ENCODE assay signal across 1 cellular context in the genomic region with DNA sequence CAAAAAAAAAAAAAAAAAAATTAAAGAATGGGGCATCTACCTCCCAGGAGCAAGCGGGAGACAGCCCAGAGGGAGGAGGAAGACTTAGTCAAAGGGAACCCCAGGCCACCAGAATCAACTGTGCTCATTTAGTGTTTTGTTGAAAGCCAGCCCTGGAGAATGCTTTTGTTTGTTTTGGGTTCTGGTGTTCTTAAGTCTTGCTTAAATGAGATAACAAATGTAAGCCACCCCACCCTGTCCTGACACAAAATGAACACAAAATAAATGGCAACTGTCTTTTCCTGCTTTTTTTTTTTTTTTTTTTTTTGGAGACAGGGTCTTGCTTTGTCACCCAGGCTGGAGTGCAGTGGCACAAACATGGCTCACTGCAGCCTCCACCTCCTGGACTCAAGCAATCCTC.
TF ChIP-seq lines count a peak whose summit lies in the region.

No MANE protein-coding gene starts in this region.

TF ChIP-seq in K562, 482 proteins besides CTCF, POLR2A, EP300 and RAD21:
- 0 out of 2 replicates have a peak, but pooled peaks have one; percentile 15 for TF ChIP-seq ADNP (tag; IDR thresholded peaks at IDR 0.05)
- TF ChIP-seq ZNF133 (CRISPR knock-in tag; IDR thresholded peaks at IDR 0.05): no peak
- TF ChIP-seq ZNF696 (CRISPR knock-in tag; conservative IDR thresholded peaks at IDR 0.05): no peak
- TF ChIP-seq RBM15 (IDR thresholded peaks at IDR 0.05; ENCODE audit: insufficient read depth, low read length): no peak
- peak; percentile 33; the same call in 1 of the 2 replicates for TF ChIP-seq TAL1 (IDR thresholded peaks at IDR 0.05)
- TF ChIP-seq NCOR1 (IDR thresholded peaks at IDR 0.05): peak; percentile 47; the same call in 1 of the 2 replicates
- TF ChIP-seq, protein P1, sequence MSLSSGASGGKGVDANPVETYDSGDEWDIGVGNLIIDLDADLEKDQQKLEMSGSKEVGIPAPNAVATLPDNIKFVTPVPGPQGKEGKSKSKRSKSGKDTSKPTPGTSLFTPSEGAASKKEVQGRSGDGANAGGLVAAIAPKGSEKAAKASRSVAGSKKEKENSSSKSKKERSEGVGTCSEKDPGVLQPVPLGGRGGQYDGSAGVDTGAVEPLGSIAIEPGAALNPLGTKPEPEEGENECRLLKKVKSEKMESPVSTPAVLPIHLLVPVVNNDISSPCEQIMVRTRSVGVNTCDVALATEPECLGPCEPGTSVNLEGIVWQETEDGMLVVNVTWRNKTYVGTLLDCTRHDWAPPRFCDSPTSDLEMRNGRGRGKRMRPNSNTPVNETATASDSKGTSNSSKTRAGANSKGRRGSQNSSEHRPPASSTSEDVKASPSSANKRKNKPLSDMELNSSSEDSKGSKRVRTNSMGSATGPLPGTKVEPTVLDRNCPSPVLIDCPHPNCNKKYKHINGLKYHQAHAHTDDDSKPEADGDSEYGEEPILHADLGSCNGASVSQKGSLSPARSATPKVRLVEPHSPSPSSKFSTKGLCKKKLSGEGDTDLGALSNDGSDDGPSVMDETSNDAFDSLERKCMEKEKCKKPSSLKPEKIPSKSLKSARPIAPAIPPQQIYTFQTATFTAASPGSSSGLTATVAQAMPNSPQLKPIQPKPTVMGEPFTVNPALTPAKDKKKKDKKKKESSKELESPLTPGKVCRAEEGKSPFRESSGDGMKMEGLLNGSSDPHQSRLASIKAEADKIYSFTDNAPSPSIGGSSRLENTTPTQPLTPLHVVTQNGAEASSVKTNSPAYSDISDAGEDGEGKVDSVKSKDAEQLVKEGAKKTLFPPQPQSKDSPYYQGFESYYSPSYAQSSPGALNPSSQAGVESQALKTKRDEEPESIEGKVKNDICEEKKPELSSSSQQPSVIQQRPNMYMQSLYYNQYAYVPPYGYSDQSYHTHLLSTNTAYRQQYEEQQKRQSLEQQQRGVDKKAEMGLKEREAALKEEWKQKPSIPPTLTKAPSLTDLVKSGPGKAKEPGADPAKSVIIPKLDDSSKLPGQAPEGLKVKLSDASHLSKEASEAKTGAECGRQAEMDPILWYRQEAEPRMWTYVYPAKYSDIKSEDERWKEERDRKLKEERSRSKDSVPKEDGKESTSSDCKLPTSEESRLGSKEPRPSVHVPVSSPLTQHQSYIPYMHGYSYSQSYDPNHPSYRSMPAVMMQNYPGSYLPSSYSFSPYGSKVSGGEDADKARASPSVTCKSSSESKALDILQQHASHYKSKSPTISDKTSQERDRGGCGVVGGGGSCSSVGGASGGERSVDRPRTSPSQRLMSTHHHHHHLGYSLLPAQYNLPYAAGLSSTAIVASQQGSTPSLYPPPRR (CRISPR knock-in tag; IDR thresholded peaks at IDR 0.05; ENCODE audit: borderline replicate concordance): no peak
- TF ChIP-seq ARID1B (IDR thresholded peaks at IDR 0.05): peak; percentile 32
- peak; percentile 45; the same call in 1 of the 2 replicates for TF ChIP-seq SOX6 (IDR thresholded peaks at IDR 0.05)
- peak; percentile 63 for TF ChIP-seq CCNT2 (IDR thresholded peaks at IDR 0.05; ENCODE audit: borderline replicate concordance, extremely low read depth, insufficient read length, low read depth, low read length)
- no peak for TF ChIP-seq ESRRA (IDR thresholded peaks at IDR 0.05; ENCODE audit: borderline replicate concordance, low read depth)
- no peak for TF ChIP-seq ZBTB1 (CRISPR knock-in tag; IDR thresholded peaks at IDR 0.05; ENCODE audit: borderline replicate concordance, low read depth)
- no peak for TF ChIP-seq ZNF134 (CRISPR knock-in tag; conservative IDR thresholded peaks at IDR 0.05)
- TF ChIP-seq ZNF263 (CRISPR knock-in tag; IDR thresholded peaks at IDR 0.05; ENCODE audit: borderline replicate concordance): peak; percentile 88
- no peak for TF ChIP-seq ZNF124 (CRISPR knock-in tag; IDR thresholded peaks at IDR 0.05)
- TF ChIP-seq RUNX1 (IDR thresholded peaks at IDR 0.05; ENCODE audit: low read depth): no peak
- TF ChIP-seq ARNT (IDR thresholded peaks at IDR 0.05): no peak
- TF ChIP-seq CTBP1 (IDR thresholded peaks at IDR 0.05; ENCODE audit: borderline replicate concordance): no peak
- TF ChIP-seq, protein P2, sequence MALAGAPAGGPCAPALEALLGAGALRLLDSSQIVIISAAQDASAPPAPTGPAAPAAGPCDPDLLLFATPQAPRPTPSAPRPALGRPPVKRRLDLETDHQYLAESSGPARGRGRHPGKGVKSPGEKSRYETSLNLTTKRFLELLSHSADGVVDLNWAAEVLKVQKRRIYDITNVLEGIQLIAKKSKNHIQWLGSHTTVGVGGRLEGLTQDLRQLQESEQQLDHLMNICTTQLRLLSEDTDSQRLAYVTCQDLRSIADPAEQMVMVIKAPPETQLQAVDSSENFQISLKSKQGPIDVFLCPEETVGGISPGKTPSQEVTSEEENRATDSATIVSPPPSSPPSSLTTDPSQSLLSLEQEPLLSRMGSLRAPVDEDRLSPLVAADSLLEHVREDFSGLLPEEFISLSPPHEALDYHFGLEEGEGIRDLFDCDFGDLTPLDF (CRISPR knock-in tag; IDR thresholded peaks at IDR 0.05): 0 out of 2 replicates have a peak, but pooled peaks have one; percentile 48
- TF ChIP-seq TCF3 (CRISPR knock-in tag; IDR thresholded peaks at IDR 0.05): peak; percentile 55; the same call in 1 of the 2 replicates
- peak; percentile 77; the same call in 1 of the 2 replicates for TF ChIP-seq ZNF384 (IDR thresholded peaks at IDR 0.05; ENCODE audit: low read depth, low read length)
- 0 out of 2 replicates have a peak, but pooled peaks have one; percentile 24 for TF ChIP-seq TEAD4 (IDR thresholded peaks at IDR 0.05; ENCODE audit: low read length)
- no peak for TF ChIP-seq TEAD4 (CRISPR knock-in tag; IDR thresholded peaks at IDR 0.05; ENCODE audit: borderline replicate concordance)
- TF ChIP-seq CBX3 (IDR thresholded peaks at IDR 0.05; ENCODE audit: borderline replicate concordance in 1 of 2, low read length in 2 of 2): 0 out of 3 replicates have a peak, but pooled peaks of 1 of the 2 experiments have one; percentile 19
- no peak for TF ChIP-seq SRSF1 (IDR thresholded peaks at IDR 0.05; ENCODE audit: low read depth, low read length)
- 0 out of 2 replicates have a peak, but pooled peaks have one; percentile 11 for TF ChIP-seq HSF4 (CRISPR knock-in tag; IDR thresholded peaks at IDR 0.05; ENCODE audit: borderline replicate concordance)
- peak; percentile 29; the same call in 1 of the 2 replicates for TF ChIP-seq CBFA2T3 (IDR thresholded peaks at IDR 0.05)
- TF ChIP-seq, protein P3, sequence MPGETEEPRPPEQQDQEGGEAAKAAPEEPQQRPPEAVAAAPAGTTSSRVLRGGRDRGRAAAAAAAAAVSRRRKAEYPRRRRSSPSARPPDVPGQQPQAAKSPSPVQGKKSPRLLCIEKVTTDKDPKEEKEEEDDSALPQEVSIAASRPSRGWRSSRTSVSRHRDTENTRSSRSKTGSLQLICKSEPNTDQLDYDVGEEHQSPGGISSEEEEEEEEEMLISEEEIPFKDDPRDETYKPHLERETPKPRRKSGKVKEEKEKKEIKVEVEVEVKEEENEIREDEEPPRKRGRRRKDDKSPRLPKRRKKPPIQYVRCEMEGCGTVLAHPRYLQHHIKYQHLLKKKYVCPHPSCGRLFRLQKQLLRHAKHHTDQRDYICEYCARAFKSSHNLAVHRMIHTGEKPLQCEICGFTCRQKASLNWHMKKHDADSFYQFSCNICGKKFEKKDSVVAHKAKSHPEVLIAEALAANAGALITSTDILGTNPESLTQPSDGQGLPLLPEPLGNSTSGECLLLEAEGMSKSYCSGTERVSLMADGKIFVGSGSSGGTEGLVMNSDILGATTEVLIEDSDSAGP (CRISPR knock-in tag; IDR thresholded peaks at IDR 0.05): no peak
- TF ChIP-seq RBM25 (IDR thresholded peaks at IDR 0.05; ENCODE audit: low read depth, low read length, severe bottlenecking): peak; percentile 27
- TF ChIP-seq SIN3A (IDR thresholded peaks at IDR 0.05; ENCODE audit: borderline replicate concordance in 2 of 2, control insufficient read depth in 1 of 2, low read depth in 2 of 2, low read length in 2 of 2): no peak
- TF ChIP-seq ETV1 (tag; conservative IDR thresholded peaks at IDR 0.05; ENCODE audit: low read depth): no peak
